ENCODE assay signal across 8 cellular contexts in the genomic region with DNA sequence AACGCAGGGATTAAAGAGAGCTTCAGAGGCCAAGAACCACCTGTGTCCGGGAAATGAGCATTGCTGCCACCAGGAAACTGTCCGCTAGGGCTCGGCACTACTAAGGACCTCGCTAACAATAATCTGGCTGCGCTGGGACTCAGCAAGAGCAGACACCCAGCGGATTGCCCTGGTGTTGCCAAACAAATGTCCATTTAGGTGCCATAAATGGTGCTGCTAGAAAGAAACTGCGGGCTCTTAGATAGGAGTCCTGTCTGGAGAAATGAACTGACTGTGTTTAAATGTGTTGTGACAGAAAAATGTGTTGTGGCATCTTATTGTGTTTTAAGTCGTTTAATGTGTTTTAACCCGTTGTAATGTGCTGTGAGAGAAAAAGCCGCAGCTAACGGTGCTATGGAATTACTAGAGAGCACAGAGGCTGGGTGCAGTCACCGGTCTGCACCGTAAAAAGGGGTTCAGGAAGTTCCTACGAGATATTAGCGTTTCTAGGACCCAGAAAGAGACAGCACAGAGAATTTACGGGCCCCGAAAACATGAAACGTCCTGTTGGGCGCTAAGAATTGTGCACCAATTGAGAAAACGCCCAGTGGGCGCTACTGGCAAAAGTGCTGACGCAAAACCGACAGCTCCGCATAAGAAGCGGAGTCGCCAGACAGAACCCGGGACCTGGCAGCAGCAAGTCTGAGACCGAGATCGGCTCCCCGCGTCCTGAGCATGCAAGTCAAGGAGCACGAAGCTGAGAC.
A peak's percentile ranks its signal among the peaks of the same experiment; 100 is the strongest.
DNase-seq lines count a peak whose midpoint lies in the region; ATAC-seq and TF ChIP-seq lines count a peak whose summit lies in the region.

No MANE protein-coding gene starts in this region.

- no peaks in the 10 kb centered on the region for H3K4me1 ChIP-seq in cardiac muscle cell (ENCODE audit: low read depth)

- H3K9me3 ChIP-seq in cardiac muscle cell (ENCODE audit: low read depth), result no peaks in the 10 kb centered on the region

- POLR2A ChIA-PET in HEK293T (lab: Yijun Ruan, JAX), result interaction anchor here (1.0 kb wide), 1 partner anchor 93 kb away, joined by 3 read pairs; no protein-coding TSS in a partner anchor

- H3K4me1 Mint-ChIP-seq in activated naive CD4-positive, alpha-beta T cell treated with anti-CD3 and anti-CD28 coated beads for 36 hours (ENCODE audit: low read depth), result peaks cover 9% of the 10 kb centered on the region

- no peak overlapping the region for H3K27ac Mint-ChIP-seq in activated naive CD4-positive, alpha-beta T cell treated with anti-CD3 and anti-CD28 coated beads for 36 hours

- H3K4me3 ChIP-seq in cardiac muscle cell, result no peak overlapping the region

- no peak overlapping the region for H3K27ac ChIP-seq in cardiac muscle cell

- peak overlapping the region; percentile 70 for H3K4me3 Mint-ChIP-seq in activated naive CD4-positive, alpha-beta T cell treated with anti-CD3 and anti-CD28 coated beads for 36 hours

- peaks cover 2% of the 10 kb centered on the region for H3K27me3 ChIP-seq in cardiac muscle cell

- H3K36me3 Mint-ChIP-seq in activated naive CD4-positive, alpha-beta T cell treated with anti-CD3 and anti-CD28 coated beads for 36 hours (ENCODE audit: low read depth), result peaks cover 11% of the 10 kb centered on the region

- no peaks in the 10 kb centered on the region for H3K27me3 Mint-ChIP-seq in activated naive CD4-positive, alpha-beta T cell treated with anti-CD3 and anti-CD28 coated beads for 36 hours (ENCODE audit: low read depth)

- CTCF ChIA-PET in activated naive CD4-positive, alpha-beta T cell treated with anti-CD3 and anti-CD28 coated beads for 36 hours (lab: Charles Lee), result interaction anchor here (0.7 to 4.3 kb wide), 11 partner anchors 13 to 172 kb away, joined by 3 to 32 read pairs (median 4); no protein-coding TSS in a partner anchor
- CTCF ChIA-PET in HEK293T (lab: Yijun Ruan, JAX), result no interaction called here

- peak; percentile 55 for TF ChIP-seq CTCF in cardiac muscle cell (IDR thresholded peaks at IDR 0.05; ENCODE audit: low read depth, low read length)

- intact Hi-C loops in activated naive CD4-positive, alpha-beta T cell treated with anti-CD3 and anti-CD28 coated beads for 36 hours (cut with micrococcal nuclease), result loop anchor here (1.0 to 10.0 kb wide), 13 partner anchors 18 to 605 kb away; a partner anchor contains a TSS

- peaks cover 11% of the 10 kb centered on the region for H3K9me3 Mint-ChIP-seq in activated naive CD4-positive, alpha-beta T cell treated with anti-CD3 and anti-CD28 coated beads for 36 hours

- peak; percentile 35 for DNase-seq in AG08396 (ENCODE audit: low spot score)
- DNase-seq in SK-N-DZ (ENCODE audit: low spot score), result peak; percentile 78
- peak; percentile 69 for DNase-seq in activated naive CD4-positive, alpha-beta T cell treated with anti-CD3 and anti-CD28 coated beads for 36 hours
- peak in 1 of 2 donors; percentile 87 for DNase-seq in cardiac muscle cell (ENCODE audit: low read depth in 1 of 2, low spot score in 1 of 2)
- peak; percentile 22 for DNase-seq in stimulated activated CD4-positive, alpha-beta T cell treated with anti-CD3 and anti-CD28 coated beads, Interleukin-12 subunit alpha, Interleukin-12 subunit beta, amount 100 ng/mL, for 4 hours
- no peak for DNase-seq in HEK293T (ENCODE audit: extremely low spot score)

- ATAC-seq in GM19035 (IDR thresholded peaks at IDR 0.05; ENCODE audit: unreplicated experiment) (peak; percentile 54), HG03159 (IDR thresholded peaks at IDR 0.05; ENCODE audit: unreplicated experiment) (peak; percentile 73)

- H3K36me3 ChIP-seq in cardiac muscle cell, result no peaks in the 10 kb centered on the region

TF ChIP-seq in HEK293T, 16 proteins besides CTCF, POLR2A, EP300 and RAD21:
- TF ChIP-seq ZNF384 (IDR thresholded peaks at IDR 0.05) (no peak), NFRKB (IDR thresholded peaks at IDR 0.05) (no peak), LEF1 (IDR thresholded peaks at IDR 0.05; ENCODE audit: borderline replicate concordance) (no peak), SUZ12 (IDR thresholded peaks at IDR 0.05) (no peak), FOXA1 (IDR thresholded peaks at IDR 0.05) (no peak), TARDBP (IDR thresholded peaks at IDR 0.05) (no peak), FOXM1 (IDR thresholded peaks at IDR 0.05; ENCODE audit: borderline replicate concordance) (no peak), CTBP1 (IDR thresholded peaks at IDR 0.05; ENCODE audit: borderline replicate concordance) (no peak), HDGF (IDR thresholded peaks at IDR 0.05; ENCODE audit: borderline replicate concordance) (no peak), ARNT (IDR thresholded peaks at IDR 0.05) (no peak), FOXK2 (IDR thresholded peaks at IDR 0.05) (no peak), L3MBTL2 (conservative IDR thresholded peaks at IDR 0.05) (no peak), ELF4 (IDR thresholded peaks at IDR 0.05) (no peak), BHLHE40 (IDR thresholded peaks at IDR 0.05; ENCODE audit: borderline replicate concordance) (no peak), SP1 (IDR thresholded peaks at IDR 0.05) (no peak)
- TF ChIP-seq, protein P1, sequence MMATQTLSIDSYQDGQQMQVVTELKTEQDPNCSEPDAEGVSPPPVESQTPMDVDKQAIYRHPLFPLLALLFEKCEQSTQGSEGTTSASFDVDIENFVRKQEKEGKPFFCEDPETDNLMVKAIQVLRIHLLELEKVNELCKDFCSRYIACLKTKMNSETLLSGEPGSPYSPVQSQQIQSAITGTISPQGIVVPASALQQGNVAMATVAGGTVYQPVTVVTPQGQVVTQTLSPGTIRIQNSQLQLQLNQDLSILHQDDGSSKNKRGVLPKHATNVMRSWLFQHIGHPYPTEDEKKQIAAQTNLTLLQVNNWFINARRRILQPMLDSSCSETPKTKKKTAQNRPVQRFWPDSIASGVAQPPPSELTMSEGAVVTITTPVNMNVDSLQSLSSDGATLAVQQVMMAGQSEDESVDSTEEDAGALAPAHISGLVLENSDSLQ (IDR thresholded peaks at IDR 0.05), result no peak
